21 cellular contexts compared by ENCODE assay signal in genomic region chr15:68286256-68286655, GRCh38. TPM values are rescaled to one million over a fixed set of nuclear protein-coding genes. Genes with fewer than 3 reads are reported as not detected.
DNase-seq lines count a peak whose midpoint lies in the region; ATAC-seq and TF ChIP-seq lines count a peak whose summit lies in the region.
"Had no signal": no experiment of that assay in that cellular context is flagged by ENCODE, and none has a peak within 500 bp of the region (broad histone marks: within the 10 kb centered on the region; RNA-seq: fewer than 3 reads in every experiment).

No MANE protein-coding gene starts in this region.

- H3K9me3 ChIP-seq in MM.1S (replicated peaks; ENCODE audit: insufficient read depth, low read length) (no peaks in the 10 kb centered on the region), hepatocyte (ENCODE audit: low read depth) (no peaks in the 10 kb centered on the region), smooth muscle cell (replicated peaks; ENCODE audit: low read depth) (no peaks in the 10 kb centered on the region)
- H3K9me3 ChIP-seq: heart right ventricle, suprapubic skin had no signal

- no peaks in the 10 kb centered on the region for H3K27me3 Mint-ChIP-seq in activated naive CD8-positive, alpha-beta T cell
- H3K27me3 Mint-ChIP-seq in activated naive CD8-positive, alpha-beta T cell treated with anti-CD3 and anti-CD28 coated beads for 36 hours = no peaks in the 10 kb centered on the region

- 0 out of 2 replicates have a peak, but pooled peaks cover 4% of the 10 kb centered on the region for H4K20me1 ChIP-seq in MM.1S (ENCODE audit: insufficient read depth, low read length)
- H4K20me1 ChIP-seq in hepatocyte (ENCODE audit: insufficient read depth, poor library complexity, severe bottlenecking) = peaks cover 75% of the 10 kb centered on the region
- H4K20me1 ChIP-seq in smooth muscle cell (ENCODE audit: low read depth) = peaks cover 100% of the 10 kb centered on the region

- peaks cover 50% of the 10 kb centered on the region for H3K4me1 ChIP-seq in MM.1S (ENCODE audit: low read length)
- H3K4me1 ChIP-seq in hepatocyte (ENCODE audit: insufficient read depth) = peaks cover 12% of the 10 kb centered on the region
- peaks cover 12% of the 10 kb centered on the region for H3K4me1 ChIP-seq in smooth muscle cell (ENCODE audit: low read depth)

- peaks cover 100% of the 10 kb centered on the region for H3K79me2 ChIP-seq in MM.1S (ENCODE audit: low read length)
- H3K79me2 ChIP-seq in hepatocyte = peaks cover 100% of the 10 kb centered on the region
- H3K79me2 ChIP-seq in smooth muscle cell (ENCODE audit: low read depth) = peaks cover 99% of the 10 kb centered on the region

- no peak for DNase-seq in activated naive CD8-positive, alpha-beta T cell treated with anti-CD3 and anti-CD28 coated beads for 36 hours
- no peak for DNase-seq in MM.1S
- DNase-seq in hepatocyte (ENCODE audit: low spot score) = no peak
- no peak for DNase-seq in smooth muscle cell (lab: John Stamatoyannopoulos, UW; ENCODE audit: unreplicated experiment)
- no peak for DNase-seq in SKM-1 treated with dmso at 0.1 percent for 144 hours (lab: John Stamatoyannopoulos, UW; ENCODE audit: unreplicated experiment)
- DNase-seq: C1 segment of cervical spinal cord; dermis blood vessel endothelial cell; GF-D8; heart right ventricle; left ventricle myocardium superior; NCI-H187 treated with DMSO at 0.1 percent for 48 hours; NCI-H345; PC-3; retina; SIG-M5; stimulated activated CD8-positive, alpha-beta memory T cell treated with anti-CD3 and anti-CD28 coated beads, Interleukin-4, amount 100 ng/mL, for 48 hours; T-helper 1 cell had no signal

- peaks cover 18% of the 10 kb centered on the region for H3K36me3 Mint-ChIP-seq in activated naive CD8-positive, alpha-beta T cell
- H3K36me3 Mint-ChIP-seq in activated naive CD8-positive, alpha-beta T cell treated with anti-CD3 and anti-CD28 coated beads for 36 hours = peaks cover 44% of the 10 kb centered on the region

- 92% methylated on average over 5 of the region's 5 CpGs for WGBS in hepatocyte (ENCODE audit: low lambda C conversion rate, missing lambda C conversion rate)
- over 99% methylated on average over 5 of the region's 5 CpGs for WGBS in smooth muscle cell (ENCODE audit: low lambda C conversion rate)

- H3K27ac ChIP-seq in MM.1S (ENCODE audit: low read length) (peak overlapping the region; percentile 93; the same call in 1 of the 2 replicates), hepatocyte (peak overlapping the region; percentile 11), smooth muscle cell (ENCODE audit: low read depth) (peak overlapping the region; percentile 41)
- H3K27ac ChIP-seq: suprapubic skin had no signal

- H3K27me3 ChIP-seq in MM.1S (replicated peaks; ENCODE audit: insufficient read depth, low read length) (no peaks in the 10 kb centered on the region), hepatocyte (no peaks in the 10 kb centered on the region), smooth muscle cell (ENCODE audit: low read depth) (no peaks in the 10 kb centered on the region)
- H3K27me3 ChIP-seq: heart right ventricle, suprapubic skin had no signal

- H3K27ac Mint-ChIP-seq in activated naive CD8-positive, alpha-beta T cell = peak overlapping the region; percentile 37
- H3K27ac Mint-ChIP-seq in activated naive CD8-positive, alpha-beta T cell treated with anti-CD3 and anti-CD28 coated beads for 36 hours = no peak overlapping the region

- H3F3A ChIP-seq in MM.1S (ENCODE audit: insufficient read depth, low read length) (peaks cover 63% of the 10 kb centered on the region), smooth muscle cell (ENCODE audit: low read depth) (peaks cover 6% of the 10 kb centered on the region)

- H3K36me3 ChIP-seq in MM.1S (replicated peaks; ENCODE audit: insufficient read depth, low read length) (peaks cover 32% of the 10 kb centered on the region), hepatocyte (replicated peaks; ENCODE audit: insufficient read depth, low read depth) (no peaks in the 10 kb centered on the region), smooth muscle cell (ENCODE audit: low read depth) (no peaks in the 10 kb centered on the region)

- peaks cover 79% of the 10 kb centered on the region for H3K4me1 Mint-ChIP-seq in activated naive CD8-positive, alpha-beta T cell (ENCODE audit: low read depth)
- peaks cover 64% of the 10 kb centered on the region for H3K4me1 Mint-ChIP-seq in activated naive CD8-positive, alpha-beta T cell treated with anti-CD3 and anti-CD28 coated beads for 36 hours

- H3K9me2 ChIP-seq in MM.1S (replicated peaks; ENCODE audit: insufficient read depth, low read length) = no peaks in the 10 kb centered on the region
- no peaks in the 10 kb centered on the region for H3K9me2 ChIP-seq in hepatocyte (replicated peaks; ENCODE audit: insufficient read depth)

- ATAC-seq in HG03565 (IDR thresholded peaks at IDR 0.05; ENCODE audit: unreplicated experiment) = no peak
- ATAC-seq in GM21390 (IDR thresholded peaks at IDR 0.05; ENCODE audit: unreplicated experiment) = no peak
- ATAC-seq: heart right ventricle, left ventricle myocardium superior, PC-3 had no signal

- peak overlapping the region; percentile 35 for H3K4me3 Mint-ChIP-seq in activated naive CD8-positive, alpha-beta T cell
- no peak overlapping the region for H3K4me3 Mint-ChIP-seq in activated naive CD8-positive, alpha-beta T cell treated with anti-CD3 and anti-CD28 coated beads for 36 hours

- TF ChIP-seq CTCF in MM.1S (IDR thresholded peaks at IDR 0.05; ENCODE audit: low read length) (no peak), hepatocyte (IDR thresholded peaks at IDR 0.05; ENCODE audit: poor library complexity) (no peak), smooth muscle cell (IDR thresholded peaks at IDR 0.05; ENCODE audit: borderline replicate concordance, insufficient read depth, poor library complexity, severe bottlenecking) (no peak)

- H3K4me2 ChIP-seq in MM.1S (ENCODE audit: low read depth, low read length) (peak overlapping the region; percentile 40; the same call in 1 of the 2 replicates), hepatocyte (no peak overlapping the region), smooth muscle cell (no peak overlapping the region)

- H3K9ac ChIP-seq in MM.1S (ENCODE audit: low read length) (peak overlapping the region; percentile 51; the same call in 1 of the 2 replicates), smooth muscle cell (ENCODE audit: low read depth) (no peak overlapping the region)

- no peaks in the 10 kb centered on the region for H3K9me3 Mint-ChIP-seq in activated naive CD8-positive, alpha-beta T cell (ENCODE audit: low read depth)
- H3K9me3 Mint-ChIP-seq in activated naive CD8-positive, alpha-beta T cell treated with anti-CD3 and anti-CD28 coated beads for 36 hours = no peaks in the 10 kb centered on the region

- H2AFZ ChIP-seq in MM.1S (ENCODE audit: low read length) = no peak overlapping the region
- no peak overlapping the region for H2AFZ ChIP-seq in hepatocyte
- H2AFZ ChIP-seq in smooth muscle cell (ENCODE audit: low read depth) = no peak overlapping the region

- peak overlapping the region; percentile 35 for H3K4me3 ChIP-seq in MM.1S (ENCODE audit: low read length)
- H3K4me3 ChIP-seq in hepatocyte = no peak overlapping the region
- H3K4me3 ChIP-seq in smooth muscle cell = no peak overlapping the region
- H3K4me3 ChIP-seq: heart right ventricle, suprapubic skin had no signal

RNA-seq across cellular contexts. Expression of gene FEM1B, which starts 8.7 kb away (rescaled TPM):
- total RNA-seq in activated naive CD8-positive, alpha-beta T cell treated with anti-CD3 and anti-CD28 coated beads for 36 hours = 10 to 100 TPM; 37.0 to 44.1 TPM
- total RNA-seq in hepatocyte (54.8 and 62.8 TPM in 2 replicates), smooth muscle cell (41.4 and 50.0 TPM in 2 replicates)
- polyA plus RNA-seq in hepatocyte (11.9 and 12.1 TPM in 2 replicates), smooth muscle cell (13.0 and 15.7 TPM in 2 replicates)

RNA-seq across cellular contexts. Expression of gene CLN6, which starts 56.7 kb away (rescaled TPM):
- total RNA-seq in activated naive CD8-positive, alpha-beta T cell treated with anti-CD3 and anti-CD28 coated beads for 36 hours = 10 to 100 TPM; 67.7 to 72.0 TPM
- total RNA-seq in hepatocyte (18.7 and 19.5 TPM in 2 replicates), smooth muscle cell (11.5 and 15.2 TPM in 2 replicates)
- polyA plus RNA-seq in hepatocyte (10.7 and 11.0 TPM in 2 replicates), smooth muscle cell (2.5 and 3.0 TPM in 2 replicates)

Comparison
In these comparisons a context has a peak if more than half of its experiments do, and no peak if none do; other contexts are left out.
1. H3K27ac ChIP-seq: peak in every context shown above with its lines; median percentile 93 in MM.1S; 41 in smooth muscle cell; 11 in hepatocyte.